In genomic region chr4:84967292-84967651, GRCh38 we compare ENCODE assay signal across 8 cellular contexts. TPM values are rescaled to one million over a fixed set of nuclear protein-coding genes. Genes with fewer than 3 reads are reported as not detected.
A peak's percentile ranks its signal among the peaks of the same experiment; 100 is the strongest.
DNase-seq lines count a peak whose midpoint lies in the region; ATAC-seq and TF ChIP-seq lines count a peak whose summit lies in the region.

No MANE protein-coding gene starts in this region.

- TF ChIP-seq CTCF in WI38 (IDR thresholded peaks at IDR 0.05; ENCODE audit: low read depth, low read length) = no peak

- ATAC-seq in Right ventricle myocardium superior (ENCODE audit: poor library complexity) (peak; percentile 54), HG02870 (IDR thresholded peaks at IDR 0.05; ENCODE audit: unreplicated experiment) (no peak)

- peak; percentile 46 for DNase-seq in ELR (ENCODE audit: low read depth)
- DNase-seq in Right ventricle myocardium superior = no peak
- peak; percentile 85 for DNase-seq in pons (ENCODE audit: low spot score)
- no peak for DNase-seq in cerebellar cortex (ENCODE audit: low spot score)
- no peak for DNase-seq in 8988T
- no peak for DNase-seq in activated naive CD4-positive, alpha-beta T cell treated with anti-CD3 and anti-CD28 coated beads, Interleukin-2, amount 50 U/mL, for 16 hours

- intact Hi-C loops in Right ventricle myocardium superior (cut with DNase I) = loop anchor here (10.0 kb wide), 1 partner anchor 122 kb away; no protein-coding TSS in a partner anchor

- H3K4me3 ChIP-seq in WI38 (ENCODE audit: low read depth, low read length) = peak overlapping the region; percentile 83

RNA-seq across cellular contexts. Expression of gene WDFY3, which starts 0.8 kb away (rescaled TPM):
- 34.2 TPM for total RNA-seq in Right ventricle myocardium superior

Comparison
In these comparisons a context has a peak if more than half of its experiments do, and no peak if none do; other contexts are left out.
1. DNase-seq: peak in ELR (single experiment) and pons (single experiment); none in Right ventricle myocardium superior (single experiment), cerebellar cortex (single experiment), 8988T (single experiment) and activated naive CD4-positive, alpha-beta T cell treated with anti-CD3 and anti-CD28 coated beads, Interleukin-2, amount 50 U/mL, for 16 hours (single experiment).